19 cellular contexts compared by ENCODE assay signal in genomic region chr10:7027237-7027912, GRCh38.
"Had no signal": no experiment of that assay in that cellular context is flagged by ENCODE, and none has a peak within 500 bp of the region (broad histone marks: within the 10 kb centered on the region; RNA-seq: fewer than 3 reads in every experiment).

No MANE protein-coding gene starts in this region.

- H3K4me3 Mint-ChIP-seq: activated B cell treated with CpG ODN at 0.5 μM for 24 hours; activated CD4-positive, alpha-beta memory T cell treated with anti-CD3 and anti-CD28 coated beads for 36 hours; activated CD4-positive, alpha-beta T cell treated with anti-CD3 and anti-CD28 coated beads, Interleukin-2, amount 10 ng/mL, durations not matched to agents 7 days and 5 days; activated naive CD4-positive, alpha-beta T cell treated with anti-CD3 and anti-CD28 coated beads, Interleukin-2, amount 50 U/mL, for 24 hours had no signal

- H3K36me3 Mint-ChIP-seq: activated CD4-positive, alpha-beta memory T cell treated with anti-CD3 and anti-CD28 coated beads for 36 hours; activated naive CD4-positive, alpha-beta T cell treated with anti-CD3 and anti-CD28 coated beads, Interleukin-2, amount 50 U/mL, for 24 hours had no signal

- H3K4me1 Mint-ChIP-seq: activated B cell treated with CpG ODN at 0.5 μM for 24 hours had no signal

- H3K27me3 Mint-ChIP-seq: activated CD4-positive, alpha-beta memory T cell treated with anti-CD3 and anti-CD28 coated beads for 36 hours; activated CD4-positive, alpha-beta T cell treated with anti-CD3 and anti-CD28 coated beads, Interleukin-2, amount 10 ng/mL, durations not matched to agents 7 days and 5 days; activated naive CD4-positive, alpha-beta T cell treated with anti-CD3 and anti-CD28 coated beads, Interleukin-2, amount 50 U/mL, for 24 hours had no signal

- DNase-seq: activated B cell treated with CpG ODN at 0.5 μM for 24 hours; activated CD4-positive, alpha-beta memory T cell treated with anti-CD3 and anti-CD28 coated beads for 36 hours; activated CD4-positive, alpha-beta T cell treated with anti-CD3 and anti-CD28 coated beads, Interleukin-2, amount 10 ng/mL, durations not matched to agents 7 days and 5 days; activated CD8-positive, alpha-beta memory T cell treated with anti-CD3 and anti-CD28 coated beads, Interleukin-2, amount 50 U/mL, for 4 hours; activated T-cell treated with anti-CD3 and anti-CD28 coated beads, Interleukin-2, amount 50 U/mL, for 72 hours; aorta; cortex of kidney; NCI-H1105; NCI-H1436 treated with DMSO at 0.1 percent for 48 hours; NCI-H187 treated with DMSO at 0.1 percent for 48 hours; NCI-H2081 treated with DMSO at 0.1 percent for 48 hours; NCI-H446; NCI-H524 treated with DMSO at 0.1 percent for 48 hours; NCI-H774; RPMI8226; SJCRH30; T1000 had no signal

- H3K27ac Mint-ChIP-seq: activated B cell treated with CpG ODN at 0.5 μM for 24 hours; activated CD4-positive, alpha-beta memory T cell treated with anti-CD3 and anti-CD28 coated beads for 36 hours; activated CD4-positive, alpha-beta T cell treated with anti-CD3 and anti-CD28 coated beads, Interleukin-2, amount 10 ng/mL, durations not matched to agents 7 days and 5 days; activated T-cell treated with anti-CD3 and anti-CD28 coated beads, Interleukin-2, amount 50 U/mL, for 72 hours had no signal

- H3K9me3 Mint-ChIP-seq: activated CD4-positive, alpha-beta memory T cell treated with anti-CD3 and anti-CD28 coated beads for 36 hours had no signal

- ATAC-seq: Panc1 had no signal
